Comparison of ENCODE assay signal across 8 cellular contexts in genomic region chr6:149717255-149717587, GRCh38. TPM values are rescaled to one million over a fixed set of nuclear protein-coding genes. Genes with fewer than 3 reads are reported as not detected.
DNase-seq lines count a peak whose midpoint lies in the region; ATAC-seq, FAIRE-seq and TF ChIP-seq lines count a peak whose summit lies in the region.

No MANE protein-coding gene starts in this region.

- H3K27me3 Mint-ChIP-seq in astrocyte (ENCODE audit: low read depth, unreplicated experiment) (no peaks in the 10 kb centered on the region), memory B cell (no peaks in the 10 kb centered on the region)

- no peaks in the 10 kb centered on the region for H3K36me3 Mint-ChIP-seq in astrocyte (ENCODE audit: low read depth, unreplicated experiment)
- peaks cover 2% of the 10 kb centered on the region for H3K36me3 Mint-ChIP-seq in memory B cell

- H3K4me3 ChIP-seq in left ventricle myocardium inferior (peak overlapping the region; percentile 99), astrocyte (ENCODE audit: insufficient read depth, low read depth, low read length) (peak overlapping the region; percentile 81), aorta (ENCODE audit: low read length in 2 of 2) (peak overlapping the region; percentile 58 to 69)

- peak overlapping the region; percentile 93 for H3K4me3 Mint-ChIP-seq in astrocyte (ENCODE audit: unreplicated experiment)
- H3K4me3 Mint-ChIP-seq in memory B cell = peak overlapping the region; percentile 96

- H3K9me3 Mint-ChIP-seq in astrocyte (ENCODE audit: unreplicated experiment) (no peaks in the 10 kb centered on the region), memory B cell (no peaks in the 10 kb centered on the region)

- H4K20me1 ChIP-seq in astrocyte (ENCODE audit: insufficient read depth, low read length) = peaks cover 28% of the 10 kb centered on the region

- intact Hi-C loops in left ventricle myocardium inferior (cut with micrococcal nuclease) (no loop called here), left cardiac atrium (cut with DNase I) (no loop called here), aorta (cut with DNase I) (loop anchor here in 1 of 2 donors (10.0 kb wide), 1 partner anchor 72 kb away; the partner anchor contains the start of gene KATNA1)

- H3K79me2 ChIP-seq in astrocyte (ENCODE audit: insufficient read depth, low read length) = peaks cover 62% of the 10 kb centered on the region

- peak overlapping the region; percentile 81 for H3K27ac Mint-ChIP-seq in astrocyte (ENCODE audit: unreplicated experiment)
- peak overlapping the region; percentile 95 for H3K27ac Mint-ChIP-seq in memory B cell

- TF ChIP-seq CTCF in left ventricle myocardium inferior (IDR thresholded peaks at IDR 0.05; ENCODE audit: borderline replicate concordance) (no peak), astrocyte (IDR thresholded peaks at IDR 0.05; ENCODE audit: insufficient read depth, low read depth, low read length) (no peak)

- H3K4me1 ChIP-seq in left ventricle myocardium inferior = peaks cover 55% of the 10 kb centered on the region
- H3K4me1 ChIP-seq in astrocyte (ENCODE audit: insufficient read depth, low read length) = peaks cover 8% of the 10 kb centered on the region
- no peaks in the 10 kb centered on the region for H3K4me1 ChIP-seq in aorta (ENCODE audit: control insufficient read depth in 1 of 2, insufficient read depth in 2 of 2, low read length in 2 of 2)

- no peaks in the 10 kb centered on the region for H3K9me3 ChIP-seq in left ventricle myocardium inferior (replicated peaks)
- no peaks in the 10 kb centered on the region for H3K9me3 ChIP-seq in astrocyte (ENCODE audit: insufficient read depth, low read depth, low read length)
- H3K9me3 ChIP-seq in aorta (ENCODE audit: control insufficient read depth, low read length) = no peaks in the 10 kb centered on the region

- no peak for ATAC-seq in left cardiac atrium
- no peak for ATAC-seq in memory B cell (ENCODE audit: low read depth)
- ATAC-seq in aorta (ENCODE audit: low FRiP score) = peak; percentile 3
- ATAC-seq in GM19455 (IDR thresholded peaks at IDR 0.05; ENCODE audit: unreplicated experiment) = no peak
- no peak for ATAC-seq in GM18873 (IDR thresholded peaks at IDR 0.05; ENCODE audit: low FRiP score, unreplicated experiment)

- peak overlapping the region; percentile 100 for H3K27ac ChIP-seq in left ventricle myocardium inferior (replicated peaks)
- H3K27ac ChIP-seq in astrocyte (ENCODE audit: low read depth, low read length) = peak overlapping the region; percentile 95
- H3K27ac ChIP-seq in aorta (ENCODE audit: low read depth in 1 of 2, low read length in 2 of 2) = peak overlapping the region; percentile 44 to 86

- H3K4me1 Mint-ChIP-seq in astrocyte (ENCODE audit: low read depth, unreplicated experiment) (peaks cover 11% of the 10 kb centered on the region), memory B cell (peaks cover 10% of the 10 kb centered on the region)

- no peaks in the 10 kb centered on the region for H3K27me3 ChIP-seq in left ventricle myocardium inferior (ENCODE audit: low read depth)
- H3K27me3 ChIP-seq in astrocyte (ENCODE audit: insufficient read depth, low read length) = no peaks in the 10 kb centered on the region
- no peaks in the 10 kb centered on the region for H3K27me3 ChIP-seq in aorta (ENCODE audit: control insufficient read depth in 1 of 2, insufficient read depth in 2 of 2, low read length in 1 of 2)

- no peak for FAIRE-seq in astrocyte (lab: Jason Lieb, UNC)

- H3K9ac ChIP-seq in astrocyte (ENCODE audit: low read length) = peak overlapping the region; percentile 99

- 0 to 2% methylated on average over 9 of the region's 9 CpGs for WGBS in aorta, 2 donors

- peak overlapping the region; percentile 93 for H3K4me2 ChIP-seq in astrocyte (ENCODE audit: low read length)

- DNase-seq in left ventricle myocardium inferior (no peak), left cardiac atrium (no peak), astrocyte (ENCODE audit: low read depth) (no peak), memory B cell (ENCODE audit: low spot score in 2 of 2) (no peak), aorta (no peak), SK-N-DZ (ENCODE audit: low spot score) (no peak)

- H3K36me3 ChIP-seq in left ventricle myocardium inferior (no peaks in the 10 kb centered on the region), astrocyte (ENCODE audit: insufficient read depth, low read length) (no peaks in the 10 kb centered on the region), aorta (ENCODE audit: control insufficient read depth in 1 of 2, insufficient read depth in 2 of 2, low read length in 1 of 2) (no peaks in the 10 kb centered on the region)

- H2AFZ ChIP-seq in astrocyte (ENCODE audit: low read depth, low read length) = peak overlapping the region; percentile 85

RNA-seq across cellular contexts. Expression of gene LATS1, which starts 0.7 kb away (rescaled TPM):
- total RNA-seq in left ventricle myocardium inferior = 10.8 TPM
- total RNA-seq in left cardiac atrium = 10 to 100 TPM; 14.6 to 15.4 TPM
- 25.6 and 27.9 TPM in 2 replicates for total RNA-seq in astrocyte
- total RNA-seq in aorta = 10 to 100 TPM; 31.5 to 39.2 TPM
- polyA plus RNA-seq in aorta = 1 to 10 TPM; 5.4 to 7.0 TPM
- 12.3 and 16.7 TPM in 2 replicates for polyA plus RNA-seq in SK-N-DZ (2014; cell fraction: cytosol; rRNA removed)
- polyA plus RNA-seq in SK-N-DZ (2014; cell fraction: nucleus; rRNA removed) = 10.3 and 10.4 TPM in 2 replicates

RNA-seq across cellular contexts. Expression of gene NUP43, which starts 29.1 kb away (rescaled TPM):
- total RNA-seq in left ventricle myocardium inferior (29.7 TPM), left cardiac atrium (10 to 100 TPM; 22.4 to 27.7 TPM), astrocyte (38.2 and 39.7 TPM in 2 replicates), aorta (10 to 100 TPM; 28.6 to 32.1 TPM)
- 10 to 100 TPM in 1 of 2 donors, 1 to 10 TPM in 1; 3.6 to 10.6 TPM for polyA plus RNA-seq in aorta
- 66.3 and 111 TPM in 2 replicates for polyA plus RNA-seq in SK-N-DZ (2014; cell fraction: cytosol; rRNA removed)
- 47.2 and 57.9 TPM in 2 replicates for polyA plus RNA-seq in SK-N-DZ (2014; cell fraction: nucleus; rRNA removed)

RNA-seq across cellular contexts. Expression of gene PCMT1, which starts 32.3 kb away (rescaled TPM):
- total RNA-seq in left ventricle myocardium inferior (166 TPM), left cardiac atrium (100 to 1,000 TPM in 1 of 2 donors, 10 to 100 TPM in 1; 92.8 to 107 TPM), astrocyte (127 TPM in 2 replicates), aorta (10 to 100 TPM; 48.4 to 55.9 TPM)
- polyA plus RNA-seq in aorta = 10 to 100 TPM; 51.9 to 72.1 TPM
- polyA plus RNA-seq in SK-N-DZ (2014; cell fraction: cytosol; rRNA removed) = 148 and 164 TPM in 2 replicates
- 82.9 and 95.5 TPM in 2 replicates for polyA plus RNA-seq in SK-N-DZ (2014; cell fraction: nucleus; rRNA removed)
